Comparison of ENCODE assay signal across 16 cellular contexts in the genomic region with DNA sequence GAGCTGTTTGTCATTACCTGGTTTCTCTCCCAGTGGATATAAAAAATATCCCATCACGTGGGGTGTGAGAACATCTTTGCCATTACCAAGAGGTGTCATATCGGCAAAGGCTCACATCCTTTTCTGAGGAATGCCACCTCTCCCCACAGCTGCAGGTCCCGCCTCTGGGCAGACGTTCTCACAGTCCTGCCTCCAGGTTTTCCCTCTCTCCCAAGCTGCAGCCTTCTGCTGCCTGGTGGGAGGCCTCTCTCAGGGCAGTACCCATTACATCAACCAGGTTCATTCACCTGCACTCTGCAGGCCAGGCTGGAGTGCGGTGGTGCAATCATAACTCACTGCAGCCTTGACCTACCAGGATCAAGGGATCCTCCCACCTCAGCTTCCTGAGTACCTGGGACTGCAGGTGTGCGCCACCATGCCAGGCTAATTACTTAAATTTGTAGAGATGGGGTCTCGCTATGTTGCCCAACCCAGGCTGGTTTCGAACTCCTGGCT. TPM values are rescaled to one million over a fixed set of nuclear protein-coding genes. Genes with fewer than 3 reads are reported as not detected.
DNase-seq lines count a peak whose midpoint lies in the region; ATAC-seq and TF ChIP-seq lines count a peak whose summit lies in the region.
"Had no signal": no experiment of that assay in that cellular context is flagged by ENCODE, and none has a peak within 500 bp of the region (broad histone marks: within the 10 kb centered on the region; RNA-seq: fewer than 3 reads in every experiment).

No MANE protein-coding gene starts in this region.

- H3K4me3 ChIP-seq in epithelial cell of proximal tubule (ENCODE audit: low read depth, low read length) (no peak overlapping the region), spleen (no peak overlapping the region)
- H3K4me3 ChIP-seq: pancreas, PC-9, skin epidermis had no signal

- H3K27me3 ChIP-seq in spleen (replicated peaks in 1 of 7), result peaks cover 0 to 9% (median 0%) of the 10 kb centered on the region in 7 donors
- H3K27me3 ChIP-seq: pancreas had no signal

- TF ChIP-seq CTCF in epithelial cell of proximal tubule (conservative IDR thresholded peaks at IDR 0.05; ENCODE audit: low read depth, low read length) (no peak), spleen (IDR thresholded peaks at IDR 0.05 in 8 of 11, conservative IDR thresholded peaks at IDR 0.05 in 3 of 11) (no peak)

- ATAC-seq in GM21576 (IDR thresholded peaks at IDR 0.05; ENCODE audit: unreplicated experiment), result no peak
- ATAC-seq in GM18868 (IDR thresholded peaks at IDR 0.05; ENCODE audit: unreplicated experiment), result no peak

- peak; percentile 30 to 36 for DNase-seq in SHP77 (lab: John Stamatoyannopoulos, UW)
- no peak for DNase-seq in SHP77 treated with DMSO at 0.1 percent for 48 hours (lab: John Stamatoyannopoulos, UW)
- DNase-seq in NCI-H69 (lab: John Stamatoyannopoulos, UW), result peak; percentile 87
- DNase-seq in epithelial cell of proximal tubule (ENCODE audit: low read depth), result peak; percentile 52
- no peak for DNase-seq in spleen
- DNase-seq in hypothalamus (lab: John Stamatoyannopoulos, UW), result no peak
- DNase-seq: HCEC 1CT, MM.1S, PC-9 had no signal

- H3K36me3 ChIP-seq in spleen, result no peaks in the 10 kb centered on the region
- H3K36me3 ChIP-seq: pancreas had no signal

- H3K4me1 ChIP-seq in spleen, result peaks cover 19 to 59% (median 40%) of the 10 kb centered on the region in 6 donors
- H3K4me1 ChIP-seq: pancreas had no signal

- intact Hi-C loops in spleen (cut with DNase I; ENCODE audit: low total_unique reads), result no loop called here

- no peak for TF ChIP-seq POLR2A in spleen (IDR thresholded peaks at IDR 0.05)

- peak overlapping the region in 5 of 8 donors; percentile 7 to 44 (median 36) for H3K27ac ChIP-seq in spleen
- H3K27ac ChIP-seq: pancreas, PC-9 had no signal

- H3K9me3 ChIP-seq in spleen, result peaks cover 0 to 9% (median 7%) of the 10 kb centered on the region in 8 donors
- H3K9me3 ChIP-seq: pancreas had no signal

- WGBS in spleen, 5 donors, result 85 to 90% (median 87%) methylated on average over 8 of the region's 8 CpGs

RNA-seq across cellular contexts. Expression of a gene that starts 15.0 kb away (rescaled TPM):
- total RNA-seq in epithelial cell of proximal tubule (0.06 TPM in 1 of 2 replicates, not detected in the other), spleen (10 to 100 TPM in 5 of 7 donors, 1 to 10 TPM in 2; 8.8 to 23.8 (median 14.1) TPM)
- polyA plus RNA-seq in spleen, result 10 to 100 TPM; 17.7 to 50.0 (median 34.8) TPM
- total RNA-seq: activated naive CD4-positive, alpha-beta T cell treated with anti-CD3 and anti-CD28 coated beads for 36 hours; Calu3; HT-29; PC-9 had no signal

RNA-seq across cellular contexts. Expression of a gene that starts 20.9 kb away (rescaled TPM):
- 0.46 and 1.0 TPM in 2 replicates for total RNA-seq in epithelial cell of proximal tubule
- 100 to 1,000 TPM in 3 of 7 donors, 10 to 100 TPM in 4; 68.4 to 220 (median 91.7) TPM for total RNA-seq in spleen
- polyA plus RNA-seq in spleen, result 10 to 100 TPM; 23.6 to 30.9 (median 23.7) TPM
- total RNA-seq: HT-29 had no signal

RNA-seq across cellular contexts. Expression of a gene that starts 50.4 kb away (rescaled TPM):
- total RNA-seq in epithelial cell of proximal tubule, result 87.5 and 128 TPM in 2 replicates
- 100 to 1,000 TPM in 6 of 7 donors, 10 to 100 TPM in 1; 98.9 to 220 (median 144) TPM for total RNA-seq in spleen
- polyA plus RNA-seq in spleen, result 100 to 1,000 TPM; 182 to 204 (median 187) TPM

RNA-seq across cellular contexts. Expression of a gene that starts 51.9 kb away (rescaled TPM):
- total RNA-seq in epithelial cell of proximal tubule (43.4 and 68.0 TPM in 2 replicates), spleen (100 to 1,000 TPM in 1 of 7 donors, 10 to 100 TPM in 6; 61.4 to 118 (median 72.1) TPM)
- 10 to 100 TPM; 13.1 to 19.8 (median 14.6) TPM for polyA plus RNA-seq in spleen

Comparison
In these comparisons a context has a peak if more than half of its experiments do, and no peak if none do; other contexts are left out.
1. DNase-seq: peak in SHP77 (2 of 2), NCI-H69 (single experiment) and epithelial cell of proximal tubule (single experiment); none in SHP77 treated with DMSO at 0.1 percent for 48 hours (single experiment), spleen (single experiment) and hypothalamus (0 of 51).
2. RNA of a gene that starts 20.9 kb away (total RNA-seq): 68.4 to 220 TPM in spleen; 0.46 to 1.0 TPM in epithelial cell of proximal tubule; every median in the first group is over 10 times any median in the second.